In genomic region chr11:57801185-57801490, GRCh38 we compare ENCODE assay signal across 9 cellular contexts. TPM values are rescaled to one million over a fixed set of nuclear protein-coding genes. Genes with fewer than 3 reads are reported as not detected.
A peak's percentile ranks its signal among the peaks of the same experiment; 100 is the strongest.
DNase-seq lines count a peak whose midpoint lies in the region; ATAC-seq, FAIRE-seq and TF ChIP-seq lines count a peak whose summit lies in the region.
"Had no signal": no experiment of that assay in that cellular context is flagged by ENCODE, and none has a peak within 500 bp of the region (broad histone marks: within the 10 kb centered on the region; RNA-seq: fewer than 3 reads in every experiment).

No MANE protein-coding gene starts in this region.

- H3K79me2 ChIP-seq in osteoblast (ENCODE audit: insufficient read depth, low read length): peaks cover 68% of the 10 kb centered on the region

- H3K4me2 ChIP-seq in osteoblast (ENCODE audit: insufficient read depth, low read length): no peak overlapping the region

- intact Hi-C loops in kidney (cut with DNase I): no loop called here

- H3K4me3 ChIP-seq in osteoblast (ENCODE audit: insufficient read depth, low read length) (no peak overlapping the region), kidney (ENCODE audit: low read length in 2 of 2) (no peak overlapping the region)

- no peak overlapping the region for H3K9ac ChIP-seq in kidney (ENCODE audit: low read length in 2 of 2)

- no peaks in the 10 kb centered on the region for H3K27me3 ChIP-seq in osteoblast (ENCODE audit: insufficient read depth, low read length)

- peaks cover 29% of the 10 kb centered on the region for H4K20me1 ChIP-seq in osteoblast (ENCODE audit: insufficient read depth, low read length)

- no peak for TF ChIP-seq CTCF in 22Rv1 (IDR thresholded peaks at IDR 0.05)
- TF ChIP-seq CTCF in osteoblast (IDR thresholded peaks at IDR 0.05; ENCODE audit: extremely low read depth, low read depth, low read length): no peak
- no peak for TF ChIP-seq CTCF in kidney (IDR thresholded peaks at IDR 0.05; ENCODE audit: borderline replicate concordance, extremely low read depth, insufficient read depth)

- H3K4me1 ChIP-seq in osteoblast (ENCODE audit: insufficient read depth, low read length) (peaks cover 16% of the 10 kb centered on the region), kidney (ENCODE audit: control insufficient read depth in 1 of 2, insufficient read depth in 1 of 2, low read depth in 1 of 2, low read length in 2 of 2) (peaks cover 21 to 26% of the 10 kb centered on the region in 2 donors)

- H3K4me1 Mint-ChIP-seq in T-helper 2 cell treated with Interferon-gamma antibody and Interleukin-4, amounts not matched to agents 5 μg/mL and 100 μg/mL, for 36 hours (ENCODE audit: low read depth): peaks cover 21% of the 10 kb centered on the region

- no peak for FAIRE-seq in kidney (lab: Jason Lieb, UNC)

- peak; percentile 13 for ATAC-seq in GM18498 (IDR thresholded peaks at IDR 0.05; ENCODE audit: unreplicated experiment)
- no peak for ATAC-seq in HG03354 (IDR thresholded peaks at IDR 0.05; ENCODE audit: poor library complexity, severe bottlenecking, unreplicated experiment)
- no peak for ATAC-seq in HG03521 (IDR thresholded peaks at IDR 0.05; ENCODE audit: unreplicated experiment)

- peaks cover 14% of the 10 kb centered on the region for H3K36me3 Mint-ChIP-seq in T-helper 2 cell treated with Interferon-gamma antibody and Interleukin-4, amounts not matched to agents 5 μg/mL and 100 μg/mL, for 36 hours (ENCODE audit: low read depth)

- DNase-seq in T-helper 2 cell treated with Interferon-gamma antibody and Interleukin-4, amounts not matched to agents 5 μg/mL and 100 μg/mL, for 36 hours (ENCODE audit: low spot score): no peak
- DNase-seq in kidney tubule cell (ENCODE audit: low spot score) (peak; percentile 25), osteoblast (ENCODE audit: insufficient read length, low spot score, missing footprints) (no peak), kidney (no peak)
- DNase-seq: stimulated activated CD8-positive, alpha-beta memory T cell treated with anti-CD3 and anti-CD28 coated beads, Interleukin-4, amount 100 ng/mL, for 48 hours had no signal

- H3K9me3 Mint-ChIP-seq in T-helper 2 cell treated with Interferon-gamma antibody and Interleukin-4, amounts not matched to agents 5 μg/mL and 100 μg/mL, for 36 hours: no peaks in the 10 kb centered on the region

- H3K36me3 ChIP-seq in osteoblast (ENCODE audit: insufficient read depth, low read length): peaks cover 51% of the 10 kb centered on the region
- H3K36me3 ChIP-seq in kidney (ENCODE audit: control insufficient read depth in 1 of 2, insufficient read depth in 2 of 2, low read length in 2 of 2): peaks cover 38 to 54% of the 10 kb centered on the region in 2 donors

- no peaks in the 10 kb centered on the region for H3K27me3 Mint-ChIP-seq in T-helper 2 cell treated with Interferon-gamma antibody and Interleukin-4, amounts not matched to agents 5 μg/mL and 100 μg/mL, for 36 hours (ENCODE audit: low read depth)

- no peak overlapping the region for H3K27ac Mint-ChIP-seq in T-helper 2 cell treated with Interferon-gamma antibody and Interleukin-4, amounts not matched to agents 5 μg/mL and 100 μg/mL, for 36 hours

- peak overlapping the region; percentile 61 for H3K4me3 Mint-ChIP-seq in T-helper 2 cell treated with Interferon-gamma antibody and Interleukin-4, amounts not matched to agents 5 μg/mL and 100 μg/mL, for 36 hours

- no peaks in the 10 kb centered on the region for H3K9me3 ChIP-seq in osteoblast (ENCODE audit: low read depth, low read length)
- H3K9me3 ChIP-seq in kidney (ENCODE audit: control insufficient read depth in 1 of 2, low read length in 2 of 2): no peaks in the 10 kb centered on the region

- H2AFZ ChIP-seq in osteoblast (ENCODE audit: low read length): no peak overlapping the region

- H3K27ac ChIP-seq in 22Rv1 (peak overlapping the region; percentile 92), osteoblast (ENCODE audit: low read depth, low read length) (no peak overlapping the region), kidney (ENCODE audit: low read depth in 2 of 2, low read length in 2 of 2) (peak overlapping the region in 1 of 2 donors; percentile 45)

RNA-seq across cellular contexts. Expression of gene CTNND1, which starts 39.5 kb away (rescaled TPM):
- total RNA-seq in osteoblast (126 and 140 TPM in 2 replicates), kidney (272 TPM)
- polyA plus RNA-seq in kidney (ENCODE audit: insufficient read depth, low read depth, low replicate concordance): 52.7 TPM

RNA-seq across cellular contexts. Expression of gene BTBD18, which starts 49.5 kb away (rescaled TPM):
- total RNA-seq in osteoblast: not detected in 2 replicates
- total RNA-seq in kidney: not detected
- polyA plus RNA-seq in kidney (ENCODE audit: insufficient read depth, low read depth, low replicate concordance): not detected

RNA-seq across cellular contexts. Expression of gene SELENOH, which starts 59.8 kb away (rescaled TPM):
- 58.9 and 68.8 TPM in 2 replicates for total RNA-seq in osteoblast
- 115 TPM for total RNA-seq in kidney
- 159 TPM for polyA plus RNA-seq in kidney (ENCODE audit: insufficient read depth, low read depth, low replicate concordance)
